Comparison of ENCODE assay signal across 28 cellular contexts in genomic region chr5:146401021-146401420, GRCh38.
"Had no signal": no experiment of that assay in that cellular context is flagged by ENCODE, and none has a peak within 500 bp of the region (broad histone marks: within the 10 kb centered on the region; RNA-seq: fewer than 3 reads in every experiment).

No MANE protein-coding gene starts in this region.

- DNase-seq: stimulated activated CD4-positive, alpha-beta T cell treated with anti-CD3 and anti-CD28 coated beads, Interleukin-2, amount 100 ng/mL, for 48 hours; stimulated activated CD4-positive, alpha-beta T cell treated with anti-CD3 and anti-CD28 coated beads, Interleukin-4, amount 100 ng/mL, for 1 hour; stimulated activated CD4-positive, alpha-beta T cell treated with anti-CD3 and anti-CD28 coated beads, Interleukin-4, amount 100 ng/mL, for 24 hours; stimulated activated CD4-positive, alpha-beta T cell treated with anti-CD3 and anti-CD28 coated beads, Interleukin-4, amount 100 ng/mL, for 4 hours; stimulated activated CD8-positive, alpha-beta memory T cell treated with anti-CD3 and anti-CD28 coated beads, Interleukin-4, amount 100 ng/mL, for 48 hours; stimulated activated naive B cell treated with anti-CD40 and anti-IgM and Interleukin-4, amounts not matched to agents 10 μg/mL and 1 μg/mL and 100 μg/mL, for 72 hours; stimulated activated naive CD4-positive, alpha-beta T cell; stimulated activated naive CD4-positive, alpha-beta T cell treated with Interleukin-2 at 50 U/mL for 16 hours; stimulated activated naive CD8-positive, alpha-beta T cell treated with anti-CD3 and anti-CD28 coated beads, Interleukin-15, amount 100 ng/mL, for 72 hours; stimulated activated naive CD8-positive, alpha-beta T cell treated with anti-CD3 and anti-CD28 coated beads, Interleukin-15, Interleukin-2, amounts not matched to agents 100 U/mL and 50 U/mL, for 24 hours; stomach; substantia nigra; testis; thyroid gland; tibial artery; transverse colon; trophoblast cell; upper lobe of left lung; upper lobe of right lung; uterus had no signal

- H3K27ac Mint-ChIP-seq: stimulated activated effector memory CD8-positive, alpha-beta T cell treated with anti-CD3 and anti-CD28 coated beads, Interleukin-12 subunit alpha, Interleukin-12 subunit beta, amount 100 ng/mL, for 72 hours; stimulated activated memory B cell treated with anti-CD40 and anti-IgM and Interleukin-4, amounts not matched to agents 10 μg/mL and 1 μg/mL and 100 μg/mL, for 72 hours; stimulated activated naive B cell treated with anti-CD40 and anti-IgM and Interleukin-4, amounts not matched to agents 10 μg/mL and 1 μg/mL and 100 μg/mL, for 72 hours; stimulated activated naive CD8-positive, alpha-beta T cell treated with anti-CD3 and anti-CD28 coated beads, Interleukin-15, amount 100 ng/mL, for 72 hours; stimulated activated naive CD8-positive, alpha-beta T cell treated with anti-CD3 and anti-CD28 coated beads, Interleukin-15, Interleukin-2, amounts not matched to agents 100 ng/mL and 50 ng/mL, for 24 hours; type B pancreatic cell had no signal

- H3K27ac ChIP-seq: stomach, suprapubic skin, testis, thoracic aorta, thyroid gland, tibial artery, tibial nerve, transverse colon, upper lobe of left lung, upper lobe of right lung, uterus, vagina had no signal

- H3K36me3 ChIP-seq: stomach, suprapubic skin, thoracic aorta, thyroid gland, tibial artery, tibial nerve, transverse colon, upper lobe of left lung, upper lobe of right lung, uterus, vagina had no signal

- H3K9me3 ChIP-seq: stomach, suprapubic skin, testis, thoracic aorta, thyroid gland, tibial artery, tibial nerve, transverse colon, upper lobe of left lung, upper lobe of right lung, uterus, vagina had no signal

- H3K27me3 ChIP-seq: testis, thyroid gland, upper lobe of left lung, upper lobe of right lung, uterus, vagina had no signal

- H3K4me3 Mint-ChIP-seq: stimulated activated effector memory CD8-positive, alpha-beta T cell treated with anti-CD3 and anti-CD28 coated beads, Interleukin-12 subunit alpha, Interleukin-12 subunit beta, amount 100 ng/mL, for 72 hours; stimulated activated memory B cell treated with anti-CD40 and anti-IgM and Interleukin-4, amounts not matched to agents 10 μg/mL and 1 μg/mL and 100 μg/mL, for 72 hours; stimulated activated naive B cell treated with anti-CD40 and anti-IgM and Interleukin-4, amounts not matched to agents 10 μg/mL and 1 μg/mL and 100 μg/mL, for 72 hours; stimulated activated naive CD8-positive, alpha-beta T cell treated with anti-CD3 and anti-CD28 coated beads, Interleukin-15, amount 100 ng/mL, for 72 hours; stimulated activated naive CD8-positive, alpha-beta T cell treated with anti-CD3 and anti-CD28 coated beads, Interleukin-15, Interleukin-2, amounts not matched to agents 100 ng/mL and 50 ng/mL, for 24 hours; type B pancreatic cell had no signal

- ATAC-seq: stimulated activated memory B cell treated with anti-CD40 and anti-IgM and Interleukin-4, amounts not matched to agents 10 μg/mL and 1 μg/mL and 100 μg/mL, for 72 hours; stimulated activated naive B cell treated with anti-CD40 and anti-IgM and Interleukin-4, amounts not matched to agents 10 μg/mL and 1 μg/mL and 100 μg/mL, for 72 hours; stimulated activated naive CD8-positive, alpha-beta T cell treated with anti-CD3 and anti-CD28 coated beads, Interleukin-15, amount 100 ng/mL, for 72 hours; stimulated activated naive CD8-positive, alpha-beta T cell treated with anti-CD3 and anti-CD28 coated beads, Interleukin-15, Interleukin-2, amounts not matched to agents 100 U/mL and 50 U/mL, for 24 hours had no signal

- H3K4me1 Mint-ChIP-seq: stimulated activated effector memory CD8-positive, alpha-beta T cell treated with anti-CD3 and anti-CD28 coated beads, Interleukin-12 subunit alpha, Interleukin-12 subunit beta, amount 100 ng/mL, for 72 hours; stimulated activated memory B cell treated with anti-CD40 and anti-IgM and Interleukin-4, amounts not matched to agents 10 μg/mL and 1 μg/mL and 100 μg/mL, for 72 hours; stimulated activated naive B cell treated with anti-CD40 and anti-IgM and Interleukin-4, amounts not matched to agents 10 μg/mL and 1 μg/mL and 100 μg/mL, for 72 hours; stimulated activated naive CD8-positive, alpha-beta T cell treated with anti-CD3 and anti-CD28 coated beads, Interleukin-15, amount 100 ng/mL, for 72 hours had no signal

- H3K9me3 Mint-ChIP-seq: stimulated activated effector memory CD8-positive, alpha-beta T cell treated with anti-CD3 and anti-CD28 coated beads, Interleukin-12 subunit alpha, Interleukin-12 subunit beta, amount 100 ng/mL, for 72 hours; stimulated activated memory B cell treated with anti-CD40 and anti-IgM and Interleukin-4, amounts not matched to agents 10 μg/mL and 1 μg/mL and 100 μg/mL, for 72 hours; stimulated activated naive B cell treated with anti-CD40 and anti-IgM and Interleukin-4, amounts not matched to agents 10 μg/mL and 1 μg/mL and 100 μg/mL, for 72 hours; stimulated activated naive CD8-positive, alpha-beta T cell treated with anti-CD3 and anti-CD28 coated beads, Interleukin-15, amount 100 ng/mL, for 72 hours; stimulated activated naive CD8-positive, alpha-beta T cell treated with anti-CD3 and anti-CD28 coated beads, Interleukin-15, Interleukin-2, amounts not matched to agents 100 ng/mL and 50 ng/mL, for 24 hours; type B pancreatic cell had no signal

- H3K4me3 ChIP-seq: stomach, suprapubic skin, testis, thoracic aorta, thyroid gland, tibial artery, tibial nerve, transverse colon, upper lobe of left lung, upper lobe of right lung, uterus, vagina had no signal

- H3K4me1 ChIP-seq: stomach, suprapubic skin, testis, thyroid gland, tibial artery, tibial nerve, transverse colon, upper lobe of left lung, upper lobe of right lung, uterus, vagina had no signal

- H3K36me3 Mint-ChIP-seq: stimulated activated effector memory CD8-positive, alpha-beta T cell treated with anti-CD3 and anti-CD28 coated beads, Interleukin-12 subunit alpha, Interleukin-12 subunit beta, amount 100 ng/mL, for 72 hours; stimulated activated memory B cell treated with anti-CD40 and anti-IgM and Interleukin-4, amounts not matched to agents 10 μg/mL and 1 μg/mL and 100 μg/mL, for 72 hours; stimulated activated naive B cell treated with anti-CD40 and anti-IgM and Interleukin-4, amounts not matched to agents 10 μg/mL and 1 μg/mL and 100 μg/mL, for 72 hours; type B pancreatic cell had no signal
